16 cellular contexts compared by ENCODE assay signal in the genomic region with DNA sequence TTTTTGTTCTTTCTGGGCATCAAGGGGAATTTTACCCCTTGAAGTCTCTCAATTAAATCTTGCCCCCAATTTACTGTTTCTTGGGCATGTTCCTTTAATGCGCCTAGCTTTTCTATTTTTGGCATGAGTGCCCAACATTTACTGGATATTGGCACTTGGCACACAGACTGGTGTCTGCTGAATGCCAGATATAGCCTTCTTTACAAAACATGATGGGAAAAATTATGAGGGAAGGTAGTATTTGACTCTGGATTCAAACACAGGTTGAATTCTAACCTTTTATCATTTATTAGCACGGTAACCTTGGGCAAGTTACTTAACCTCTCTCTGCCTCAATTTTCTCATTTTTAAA.
A peak's percentile ranks its signal among the peaks of the same experiment; 100 is the strongest.
DNase-seq lines count a peak whose midpoint lies in the region; ATAC-seq and TF ChIP-seq lines count a peak whose summit lies in the region.
"Had no signal": no experiment of that assay in that cellular context is flagged by ENCODE, and none has a peak within 500 bp of the region (broad histone marks: within the 10 kb centered on the region; RNA-seq: fewer than 3 reads in every experiment).

No MANE protein-coding gene starts in this region.

- POLR2A ChIA-PET in HEK293 (lab: Yijun Ruan, JAX) = no interaction called here

- no peaks in the 10 kb centered on the region for H3K27me3 ChIP-seq in right cardiac atrium (ENCODE audit: control insufficient read depth, insufficient read depth)
- H3K27me3 ChIP-seq: BE2C had no signal

- CTCF ChIA-PET in HEK293 (lab: Yijun Ruan, JAX) = interaction anchor here (0.7 kb wide), 1 partner anchor 120 kb away, joined by 5 read pairs; no protein-coding TSS in a partner anchor

- H3K36me3 ChIP-seq in HEK293 (ENCODE audit: control insufficient read depth in 2 of 2, insufficient read depth in 1 of 2, low read length in 2 of 2) = no peaks in the 10 kb centered on the region
- H3K36me3 ChIP-seq: BE2C had no signal

- no peak for DNase-seq in Right ventricle myocardium superior
- DNase-seq in right cardiac atrium = no peak
- no peak for DNase-seq in left lobe of liver (ENCODE audit: low spot score)
- DNase-seq in NCI-H524 treated with DMSO at 0.1 percent for 48 hours (lab: John Stamatoyannopoulos, UW) = no peak
- DNase-seq: CD4-positive, alpha-beta memory T cell; GM23248; IMR-90 had no signal

- H3K9me3 ChIP-seq in right cardiac atrium (ENCODE audit: control insufficient read depth, low read length) (no peaks in the 10 kb centered on the region), HEK293 (ENCODE audit: control insufficient read depth, insufficient read depth, low read depth, low read length) (no peaks in the 10 kb centered on the region)
- H3K9me3 ChIP-seq: A549, BE2C had no signal

- 78% methylated on average over 2 of the region's 2 CpGs for WGBS in right cardiac atrium

- intact Hi-C loops in Right ventricle myocardium superior (cut with DNase I) (no loop called here), right cardiac atrium (cut with DNase I) (no loop called here)

- H3K27ac ChIP-seq in right cardiac atrium (ENCODE audit: low read length) (no peak overlapping the region), HEK293 (ENCODE audit: extremely low read depth, low read depth, low read length) (no peak overlapping the region), VCaP (peak overlapping the region; percentile 60)
- H3K27ac ChIP-seq: A549, C4-2B, GM23248 had no signal

- ATAC-seq in Right ventricle myocardium superior (ENCODE audit: poor library complexity) (peak; percentile 48), right cardiac atrium (no peak), left lobe of liver (peak; percentile 48), HG02623 (IDR thresholded peaks at IDR 0.05; ENCODE audit: unreplicated experiment) (no peak)
- ATAC-seq in activated CD4-positive, CD25-positive, alpha-beta regulatory T cell treated with anti-CD3 and anti-CD28 coated beads, Interleukin-2, amount 50 U/mL, for 24 hours = no peak
- ATAC-seq: A549, GM12878, HCT116 had no signal

- H3K4me1 ChIP-seq in right cardiac atrium (ENCODE audit: control insufficient read depth, insufficient read depth, low read length) (peaks cover 1% of the 10 kb centered on the region), HEK293 (ENCODE audit: control insufficient read depth, insufficient read depth, low read length) (no peaks in the 10 kb centered on the region; the same call in none of the 2 replicates)
- H3K4me1 ChIP-seq: A549 had no signal

- TF ChIP-seq CTCF in HEK293 (tag by site-specific recombination; IDR thresholded peaks at IDR 0.05) = no peak
- TF ChIP-seq CTCF in VCaP (conservative IDR thresholded peaks at IDR 0.05) = no peak

- H3K4me3 ChIP-seq in right cardiac atrium (ENCODE audit: low read length) (no peak overlapping the region), HEK293 (ENCODE audit: low read depth, low read length) (no peak overlapping the region)
- H3K4me3 ChIP-seq: A549, GM12878, GM23248 had no signal

TF ChIP-seq in HEK293, 187 proteins besides CTCF, POLR2A, EP300 and RAD21:
- TF ChIP-seq ZBTB17 (tag by site-specific recombination; IDR thresholded peaks at IDR 0.05) (no peak), ZNF664 (tag by site-specific recombination; IDR thresholded peaks at IDR 0.05) (no peak), MZF1 (tag by site-specific recombination; IDR thresholded peaks at IDR 0.05; ENCODE audit: borderline replicate concordance) (0 out of 2 replicates have a peak, but pooled peaks have one; percentile 24), HOXA7 (CRISPR knock-in tag; IDR thresholded peaks at IDR 0.05; ENCODE audit: borderline replicate concordance) (no peak), ZNF121 (tag by site-specific recombination; IDR thresholded peaks at IDR 0.05) (no peak)
- TF ChIP-seq, protein P1, sequence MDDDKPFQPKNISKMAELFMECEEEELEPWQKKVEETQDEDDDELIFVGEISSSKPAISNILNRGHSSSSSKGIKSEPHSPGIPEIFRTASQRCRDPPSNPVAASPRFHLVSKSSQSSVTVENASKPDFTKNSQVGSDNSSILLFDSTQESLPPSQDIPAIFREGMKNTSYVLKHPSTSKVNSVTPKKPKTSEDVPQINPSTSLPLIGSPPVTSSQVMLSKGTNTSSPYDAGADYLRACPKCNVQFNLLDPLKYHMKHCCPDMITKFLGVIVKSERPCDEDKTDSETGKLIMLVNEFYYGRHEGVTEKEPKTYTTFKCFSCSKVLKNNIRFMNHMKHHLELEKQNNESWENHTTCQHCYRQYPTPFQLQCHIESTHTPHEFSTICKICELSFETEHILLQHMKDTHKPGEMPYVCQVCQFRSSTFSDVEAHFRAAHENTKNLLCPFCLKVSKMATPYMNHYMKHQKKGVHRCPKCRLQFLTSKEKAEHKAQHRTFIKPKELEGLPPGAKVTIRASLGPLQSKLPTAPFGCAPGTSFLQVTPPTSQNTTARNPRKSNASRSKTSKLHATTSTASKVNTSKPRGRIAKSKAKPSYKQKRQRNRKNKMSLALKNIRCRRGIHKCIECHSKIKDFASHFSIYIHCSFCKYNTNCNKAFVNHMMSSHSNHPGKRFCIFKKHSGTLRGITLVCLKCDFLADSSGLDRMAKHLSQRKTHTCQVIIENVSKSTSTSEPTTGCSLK (tag by site-specific recombination; IDR thresholded peaks at IDR 0.05) = no peak
TF ChIP-seq in HEK293: peak in this region for 1.

Comparison
In these comparisons a context has a peak if more than half of its experiments do, and no peak if none do; other contexts are left out.
1. ATAC-seq: peak in Right ventricle myocardium superior (single experiment) and left lobe of liver (single experiment); none in right cardiac atrium (0 of 2), HG02623 (single experiment) and activated CD4-positive, CD25-positive, alpha-beta regulatory T cell treated with anti-CD3 and anti-CD28 coated beads, Interleukin-2, amount 50 U/mL, for 24 hours (0 of 2).